In the genomic region with DNA sequence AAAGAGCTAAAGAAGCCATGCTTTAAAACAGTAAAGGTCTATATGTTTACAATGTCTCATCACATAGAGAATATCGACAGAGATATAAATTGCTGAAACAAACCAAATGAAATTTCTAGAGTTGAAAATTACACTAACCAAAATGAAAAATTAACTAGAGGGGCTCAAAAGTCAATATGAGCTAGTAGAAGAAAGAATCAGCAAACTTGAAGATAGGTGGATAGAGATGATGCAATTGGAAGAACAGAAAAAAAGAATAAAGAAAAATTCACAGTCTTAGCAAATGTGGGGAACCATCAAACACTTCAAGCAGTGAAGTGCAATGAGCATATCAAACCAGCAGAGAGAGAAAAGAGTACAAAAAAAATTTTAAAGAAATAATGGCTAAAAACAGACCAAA, we compare ENCODE assay signal across 9 cellular contexts. TPM values are rescaled to one million over a fixed set of nuclear protein-coding genes. Genes with fewer than 3 reads are reported as not detected.
"Had no signal": no experiment of that assay in that cellular context is flagged by ENCODE, and none has a peak within 500 bp of the region (broad histone marks: within the 10 kb centered on the region; RNA-seq: fewer than 3 reads in every experiment).

No MANE protein-coding gene starts in this region.

- DNase-seq: GDM1, GF-D8 had no signal

- FAIRE-seq: G401.6, GM12878, GM12891, GM12892, GM18507, GM19239 had no signal

- H3K4me3 ChIP-seq: GM12878 had no signal

- ATAC-seq: GM12878 had no signal

RNA-seq across cellular contexts. Expression of a gene that starts 24.1 kb away (rescaled TPM):
- total RNA-seq: G401, GM12878 had no signal
- polyA plus RNA-seq: GM12878 had no signal
